ENCODE assay signal across 14 cellular contexts in the genomic region with DNA sequence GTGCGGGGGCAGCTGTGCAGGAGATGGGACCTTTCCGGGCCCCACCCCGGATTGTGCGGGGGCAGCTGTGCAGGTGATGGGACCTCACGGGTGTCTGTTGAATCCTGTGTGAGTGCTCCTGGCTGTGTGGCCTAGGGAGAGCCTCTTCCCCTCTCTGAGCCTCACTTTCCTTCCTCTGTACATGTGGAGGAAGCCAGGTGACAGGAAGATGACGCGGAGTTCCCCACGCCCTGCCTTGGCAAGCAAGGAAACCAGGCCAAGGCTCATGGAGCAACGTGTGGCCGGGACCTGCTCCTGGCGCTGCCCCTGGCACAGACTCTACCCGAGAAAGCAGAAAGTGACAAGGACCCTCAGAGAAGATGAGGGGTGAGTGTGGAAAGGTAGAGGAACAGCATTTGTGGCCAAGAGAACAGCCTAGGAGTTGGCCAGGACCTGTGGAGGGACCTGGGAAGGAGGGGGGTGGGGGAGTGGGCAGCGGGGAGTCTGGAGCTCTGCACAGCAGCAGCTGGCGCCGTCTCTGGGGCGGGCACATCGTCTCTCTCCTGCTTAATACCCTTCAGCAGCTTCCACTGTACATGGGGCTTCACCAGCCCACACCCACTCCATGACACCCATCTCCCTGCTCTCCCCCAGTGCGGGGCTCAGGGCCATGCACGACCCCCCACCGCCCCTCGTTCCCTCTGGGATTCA. TPM values are rescaled to one million over a fixed set of nuclear protein-coding genes. Genes with fewer than 3 reads are reported as not detected.
DNase-seq lines count a peak whose midpoint lies in the region; ATAC-seq and TF ChIP-seq lines count a peak whose summit lies in the region.
"Had no signal": no experiment of that assay in that cellular context is flagged by ENCODE, and none has a peak within 500 bp of the region (broad histone marks: within the 10 kb centered on the region; RNA-seq: fewer than 3 reads in every experiment).

No MANE protein-coding gene starts in this region.

- H3K36me3 ChIP-seq in left ventricle myocardium inferior (peaks cover 15% of the 10 kb centered on the region), right atrium auricular region (no peaks in the 10 kb centered on the region), KMS-11 (ENCODE audit: insufficient read depth) (no peaks in the 10 kb centered on the region), psoas muscle (ENCODE audit: insufficient read depth in 1 of 2, low read depth in 1 of 2) (no peaks in the 10 kb centered on the region), HAP-1 (replicated peaks) (no peaks in the 10 kb centered on the region)

- no peak overlapping the region; the same call in 1 of the 2 replicates for H3K4me2 ChIP-seq in KMS-11

- no peak for ATAC-seq in psoas muscle

- H3K4me1 ChIP-seq in left ventricle myocardium inferior (peaks cover 54% of the 10 kb centered on the region), right atrium auricular region (peaks cover 0 to 24% of the 10 kb centered on the region in 2 donors), KMS-11 (ENCODE audit: low read depth, poor library complexity, severe bottlenecking) (peaks cover 11% of the 10 kb centered on the region), psoas muscle (peaks cover 24% of the 10 kb centered on the region), HAP-1 (no peaks in the 10 kb centered on the region)

- H3K9me3 ChIP-seq in left ventricle myocardium inferior (replicated peaks), result no peaks in the 10 kb centered on the region
- H3K9me3 ChIP-seq in right atrium auricular region, result no peaks in the 10 kb centered on the region
- H3K9me3 ChIP-seq in psoas muscle, result no peaks in the 10 kb centered on the region
- no peaks in the 10 kb centered on the region for H3K9me3 ChIP-seq in HAP-1

- TF ChIP-seq CTCF in left ventricle myocardium inferior (IDR thresholded peaks at IDR 0.05; ENCODE audit: borderline replicate concordance) (no peak), right atrium auricular region (IDR thresholded peaks at IDR 0.05) (no peak), KMS-11 (conservative IDR thresholded peaks at IDR 0.05; ENCODE audit: low read depth, low read length) (no peak), epithelial cell of esophagus (IDR thresholded peaks at IDR 0.05; ENCODE audit: insufficient read depth, low read depth, low read length, missing control alignments) (no peak), psoas muscle (IDR thresholded peaks at IDR 0.05) (no peak)

- in situ Hi-C loops in HAP-1 (cut with MboI; ENCODE audit: low sequenced_read_pairs), result no loop called here

- DNase-seq in left ventricle myocardium inferior (no peak), right atrium auricular region (ENCODE audit: low spot score) (no peak), epithelial cell of esophagus (ENCODE audit: low read depth) (peak; percentile 15), psoas muscle (no peak), retina (no peak), H4 (ENCODE audit: low spot score) (no peak), HAP-1 (ENCODE audit: low spot score in 2 of 2) (no peak)
- DNase-seq: NCI-H1105 treated with DMSO at 0.1 percent for 48 hours, NCI-H1694 treated with DMSO at 0.1 percent for 48 hours, NCI-H2107, NCI-H2227 treated with DMSO at 0.1 percent for 48 hours had no signal

- H3K27ac ChIP-seq in left ventricle myocardium inferior (replicated peaks) (peak overlapping the region; percentile 64), right atrium auricular region (no peak overlapping the region), KMS-11 (no peak overlapping the region), psoas muscle (peak overlapping the region; percentile 16)

- intact Hi-C loops in left ventricle myocardium inferior (cut with micrococcal nuclease), result no loop called here
- intact Hi-C loops in psoas muscle (cut with DNase I), result loop anchor here in 1 of 2 donors (5.0 kb wide), 1 partner anchor 48 kb away; a partner anchor contains a TSS

- H2AFZ ChIP-seq in KMS-11 (ENCODE audit: low read depth), result peak overlapping the region; percentile 57; the same call in 1 of the 2 replicates

- H4K20me1 ChIP-seq in KMS-11 (ENCODE audit: insufficient read depth), result no peaks in the 10 kb centered on the region

- H3K4me3 ChIP-seq in left ventricle myocardium inferior (peak overlapping the region; percentile 21), right atrium auricular region (no peak overlapping the region), KMS-11 (IDR thresholded peaks at IDR 0.05; ENCODE audit: insufficient read depth, low read depth, low read length) (no peak overlapping the region), epithelial cell of esophagus (ENCODE audit: low read length) (no peak overlapping the region), psoas muscle (no peak overlapping the region), HAP-1 (no peak overlapping the region)

- H3K27me3 ChIP-seq in left ventricle myocardium inferior (ENCODE audit: low read depth) (peaks cover 5% of the 10 kb centered on the region), right atrium auricular region (no peaks in the 10 kb centered on the region), KMS-11 (ENCODE audit: insufficient read depth, low read depth) (peaks cover 41% of the 10 kb centered on the region), psoas muscle (ENCODE audit: insufficient read depth in 3 of 3, low read length in 2 of 3) (no peaks in the 10 kb centered on the region), HAP-1 (ENCODE audit: low read depth) (no peaks in the 10 kb centered on the region)

- WGBS in psoas muscle, 3 donors, result 63 to 79% (median 73%) methylated on average over 18 to 21 of the region's 21 CpGs

- no peak overlapping the region for H3K9ac ChIP-seq in KMS-11

- no peaks in the 10 kb centered on the region for H3K79me2 ChIP-seq in KMS-11 (ENCODE audit: insufficient read depth, low read depth)

RNA-seq across cellular contexts. Expression of a gene that starts 38.4 kb away (rescaled TPM):
- total RNA-seq in left ventricle myocardium inferior (not detected), right atrium auricular region (not detected), psoas muscle (not detected)
- not detected for polyA plus RNA-seq in psoas muscle
- total RNA-seq in H4 (2014; rRNA removed; shearing (Covaris generic)), result not detected in 2 replicates
- total RNA-seq: A172, RPMI7951 had no signal

RNA-seq across cellular contexts. Expression of a gene that starts 47.9 kb away (rescaled TPM):
- total RNA-seq in left ventricle myocardium inferior, result 52.7 TPM
- 10 to 100 TPM; 30.7 to 33.0 TPM for total RNA-seq in right atrium auricular region
- 10 to 100 TPM; 38.6 to 42.6 (median 38.7) TPM for total RNA-seq in psoas muscle
- polyA plus RNA-seq in psoas muscle, result 10 to 100 TPM; 23.9 to 30.7 (median 28.5) TPM
- total RNA-seq in H4 (2014; rRNA removed; shearing (Covaris generic)), result 50.7 and 54.2 TPM in 2 replicates

RNA-seq across cellular contexts. Expression of a gene that starts 48.1 kb away (rescaled TPM):
- total RNA-seq in left ventricle myocardium inferior (15.5 TPM), right atrium auricular region (10 to 100 TPM; 12.6 to 18.8 TPM), psoas muscle (10 to 100 TPM in 2 of 4 donors, 1 to 10 TPM in 2; 4.8 to 10.4 (median 9.7) TPM)
- 10 to 100 TPM in 2 of 3 donors, 1 to 10 TPM in 1; 9.0 to 15.4 (median 12.3) TPM for polyA plus RNA-seq in psoas muscle
- total RNA-seq in H4 (2014; rRNA removed; shearing (Covaris generic)), result 18.2 and 22.7 TPM in 2 replicates

Comparison
In these comparisons a context has a peak if more than half of its experiments do, and no peak if none do; other contexts are left out.
1. H3K27ac ChIP-seq: peak in left ventricle myocardium inferior (single experiment) and psoas muscle (single experiment); none in right atrium auricular region (0 of 2) and KMS-11 (single experiment).